8 cellular contexts compared by ENCODE assay signal in genomic region chr20:35663813-35664543, GRCh38. TPM values are rescaled to one million over a fixed set of nuclear protein-coding genes. Genes with fewer than 3 reads are reported as not detected.
DNase-seq lines count a peak whose midpoint lies in the region; ATAC-seq and TF ChIP-seq lines count a peak whose summit lies in the region.

No MANE protein-coding gene starts in this region.

- H3K9me3 ChIP-seq in HUES6 (ENCODE audit: control insufficient read depth, insufficient read depth, low read depth, low read length) = no peaks in the 10 kb centered on the region; the same call in 1 of the 2 replicates

- no peaks in the 10 kb centered on the region for H3K27me3 Mint-ChIP-seq in activated naive CD8-positive, alpha-beta T cell treated with anti-CD3 and anti-CD28 coated beads for 36 hours

- peak overlapping the region; percentile 92 for H3K27ac ChIP-seq in HUES6 (ENCODE audit: low read depth, low read length)

- no peak for TF ChIP-seq CTCF in retinal pigment epithelial cell (conservative IDR thresholded peaks at IDR 0.05; ENCODE audit: low read depth, low read length)

- H3K27me3 ChIP-seq in HUES6 (ENCODE audit: control insufficient read depth, insufficient read depth, low read length) = no peaks in the 10 kb centered on the region

- ATAC-seq in GM21390 (IDR thresholded peaks at IDR 0.05; ENCODE audit: unreplicated experiment) (peak; percentile 31), SK-N-SH treated with all-trans-retinoic acid at 6 μM for 48 hours (peak; percentile 58), left cardiac atrium (peak; percentile 73), GM18519 (IDR thresholded peaks at IDR 0.05; ENCODE audit: low FRiP score, unreplicated experiment) (no peak)

- peak; percentile 17 for DNase-seq in DMS114 treated with DMSO at 0.1 percent for 48 hours (lab: John Stamatoyannopoulos, UW; ENCODE audit: unreplicated experiment)
- peak; percentile 67 for DNase-seq in activated naive CD8-positive, alpha-beta T cell treated with anti-CD3 and anti-CD28 coated beads for 36 hours
- DNase-seq in left cardiac atrium = no peak
- no peak for DNase-seq in retinal pigment epithelial cell (ENCODE audit: low read depth)

- H3K4me1 Mint-ChIP-seq in activated naive CD8-positive, alpha-beta T cell treated with anti-CD3 and anti-CD28 coated beads for 36 hours = peaks cover 44% of the 10 kb centered on the region

- H3K4me1 ChIP-seq in HUES6 (ENCODE audit: control insufficient read depth, insufficient read depth, low read length) = peaks cover 17% of the 10 kb centered on the region

- H3K4me3 ChIP-seq in HUES6 (ENCODE audit: low read depth, low read length) = peak overlapping the region; percentile 86
- H3K4me3 ChIP-seq in retinal pigment epithelial cell (ENCODE audit: low read length) = peak overlapping the region; percentile 96

- H3K36me3 ChIP-seq in HUES6 (ENCODE audit: control insufficient read depth, insufficient read depth, low read length) = peaks cover 6% of the 10 kb centered on the region

- peak overlapping the region; percentile 90 for H3K9ac ChIP-seq in HUES6 (ENCODE audit: low read length)

- H3K36me3 Mint-ChIP-seq in activated naive CD8-positive, alpha-beta T cell treated with anti-CD3 and anti-CD28 coated beads for 36 hours = peaks cover 56% of the 10 kb centered on the region

- H3K27ac Mint-ChIP-seq in activated naive CD8-positive, alpha-beta T cell treated with anti-CD3 and anti-CD28 coated beads for 36 hours = peak overlapping the region; percentile 97

- H3K9me3 Mint-ChIP-seq in activated naive CD8-positive, alpha-beta T cell treated with anti-CD3 and anti-CD28 coated beads for 36 hours = peaks cover 9% of the 10 kb centered on the region

- H3K4me3 Mint-ChIP-seq in activated naive CD8-positive, alpha-beta T cell treated with anti-CD3 and anti-CD28 coated beads for 36 hours = peak overlapping the region; percentile 94

- intact Hi-C loops in left cardiac atrium (cut with DNase I) = loop anchor here in 1 of 2 donors (5.0 kb wide), 1 partner anchor 47 kb away; the partner anchor contains the start of gene SPAG4

TF ChIP-seq in SK-N-SH treated with all-trans-retinoic acid at 6 μM for 48 hours, 23 proteins besides CTCF, POLR2A, EP300 and RAD21:
- TF ChIP-seq PPARA (CRISPR knock-in tag; IDR thresholded peaks at IDR 0.05; ENCODE audit: borderline replicate concordance) (no peak), ESRRG (CRISPR knock-in tag; IDR thresholded peaks at IDR 0.05) (0 out of 2 replicates have a peak, but pooled peaks have one; percentile 9), CREB5 (CRISPR knock-in tag; IDR thresholded peaks at IDR 0.05; ENCODE audit: low read depth) (peak; percentile 11; the same call in 1 of the 2 replicates), PATZ1 (CRISPR knock-in tag; IDR thresholded peaks at IDR 0.05; ENCODE audit: borderline replicate concordance) (0 out of 2 replicates have a peak, but pooled peaks have one; percentile 1), POU6F1 (CRISPR knock-in tag; IDR thresholded peaks at IDR 0.05; ENCODE audit: borderline replicate concordance, low read depth) (no peak)
TF ChIP-seq in SK-N-SH treated with all-trans-retinoic acid at 6 μM for 48 hours: peak in this region for 3.

RNA-seq across cellular contexts. Expression of gene CPNE1, which starts 0.7 kb away (rescaled TPM):
- 100 to 1,000 TPM; 290 to 304 TPM for total RNA-seq in activated naive CD8-positive, alpha-beta T cell treated with anti-CD3 and anti-CD28 coated beads for 36 hours
- total RNA-seq in left cardiac atrium = 10 to 100 TPM; 69.1 to 84.1 TPM

RNA-seq across cellular contexts. Expression of gene RBM12, which starts 0.7 kb away (rescaled TPM):
- 100 to 1,000 TPM; 161 to 169 TPM for total RNA-seq in activated naive CD8-positive, alpha-beta T cell treated with anti-CD3 and anti-CD28 coated beads for 36 hours
- total RNA-seq in left cardiac atrium = 10 to 100 TPM; 44.6 to 62.7 TPM

RNA-seq across cellular contexts. Expression of gene NFS1, which starts 35.2 kb away (rescaled TPM):
- 10 to 100 TPM; 37.2 to 38.2 TPM for total RNA-seq in activated naive CD8-positive, alpha-beta T cell treated with anti-CD3 and anti-CD28 coated beads for 36 hours
- 10 to 100 TPM; 33.6 to 36.8 TPM for total RNA-seq in left cardiac atrium

RNA-seq across cellular contexts. Expression of gene ROMO1, which starts 35.2 kb away (rescaled TPM):
- total RNA-seq in activated naive CD8-positive, alpha-beta T cell treated with anti-CD3 and anti-CD28 coated beads for 36 hours = 100 to 1,000 TPM; 121 to 137 TPM
- 100 to 1,000 TPM; 172 to 184 TPM for total RNA-seq in left cardiac atrium

RNA-seq across cellular contexts. Expression of gene SPAG4, which starts 48.3 kb away (rescaled TPM):
- 1 to 10 TPM; 7.8 to 8.0 TPM for total RNA-seq in activated naive CD8-positive, alpha-beta T cell treated with anti-CD3 and anti-CD28 coated beads for 36 hours
- 1 to 10 TPM; 2.5 to 6.0 TPM for total RNA-seq in left cardiac atrium

Comparison
In these comparisons a context has a peak if more than half of its experiments do, and no peak if none do; other contexts are left out.
1. DNase-seq: peak in DMS114 treated with DMSO at 0.1 percent for 48 hours (single experiment) and activated naive CD8-positive, alpha-beta T cell treated with anti-CD3 and anti-CD28 coated beads for 36 hours (single experiment); none in left cardiac atrium (single experiment) and retinal pigment epithelial cell (single experiment).